ENCODE assay signal across 11 cellular contexts in the genomic region with DNA sequence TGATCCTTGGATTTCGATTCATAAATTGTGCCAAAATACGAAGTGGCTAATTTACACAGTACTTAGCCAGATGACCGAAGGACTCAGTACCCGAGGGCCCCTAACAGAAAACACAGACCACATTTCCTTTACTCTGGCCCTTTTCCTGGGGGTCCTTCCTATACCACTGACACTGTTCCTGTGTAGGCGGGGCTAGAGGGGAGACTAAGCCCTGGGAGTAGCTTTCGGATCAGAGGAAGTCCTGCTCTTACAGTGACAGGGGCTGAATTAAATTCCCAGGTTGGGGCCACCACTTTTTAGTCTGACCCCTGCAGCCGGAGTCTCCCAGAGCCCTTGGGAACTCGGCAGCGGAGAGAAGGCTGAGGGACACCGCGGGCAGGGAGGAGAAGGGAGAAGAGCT. TPM values are rescaled to one million over a fixed set of nuclear protein-coding genes. Genes with fewer than 3 reads are reported as not detected.
DNase-seq lines count a peak whose midpoint lies in the region; ATAC-seq and TF ChIP-seq lines count a peak whose summit lies in the region.
"Not testable (repeated sequence)": the region's sequence is repeated elsewhere in the genome, so short reads cannot be mapped to it uniquely, and the experiment has no call there.
"Had no signal": no experiment of that assay in that cellular context is flagged by ENCODE, and none has a peak within 500 bp of the region (broad histone marks: within the 10 kb centered on the region; RNA-seq: fewer than 3 reads in every experiment).

No MANE protein-coding gene starts in this region.

- ATAC-seq in CD4-positive, CD25-positive, alpha-beta regulatory T cell (ENCODE audit: low read depth in 2 of 2): not testable (repeated sequence)
- ATAC-seq in naive B cell (ENCODE audit: low read depth in 2 of 2): peak in 1 of 2 donors; percentile 11

- H3K27me3 ChIP-seq in CD4-positive, CD25-positive, alpha-beta regulatory T cell (ENCODE audit: control insufficient read depth, insufficient read depth, low read length); H9 (ENCODE audit: insufficient read depth, low read length); HUES48 (ENCODE audit: control insufficient read depth, insufficient read depth, low read length): not testable (repeated sequence)

- not testable (repeated sequence) for H2BK20ac ChIP-seq in H9 (ENCODE audit: low read depth, low read length, poor library complexity, severe bottlenecking)

- H3K4ac ChIP-seq in H9 (ENCODE audit: low read depth, low read length): not testable (repeated sequence)

- H3K23me2 ChIP-seq in H9 (ENCODE audit: insufficient read length, low read depth, low read length, poor library complexity, severe bottlenecking): not testable (repeated sequence)

- H3K4me3 Mint-ChIP-seq in CD4-positive, CD25-positive, alpha-beta regulatory T cell: peak overlapping the region in 3 of 4 donors; percentile 88 to 94 (median 92)
- H3K4me3 Mint-ChIP-seq in H9 (peak overlapping the region; percentile 68 to 74), brain (peak overlapping the region in 3 of 5 experiments; percentile 71 to 80 (median 78)), naive B cell (peak overlapping the region in 6 of 8 donors; percentile 80 to 93 (median 90))
- H3K4me3 Mint-ChIP-seq in activated CD4-positive, alpha-beta T cell treated with anti-CD3 and anti-CD28 coated beads, Interleukin-2, amount 10 ng/mL, durations not matched to agents 24 days and 14 days: peak overlapping the region; percentile 87

- H2AFZ ChIP-seq in H9 (ENCODE audit: low read length): not testable (repeated sequence)

- H4K91ac ChIP-seq in H9 (ENCODE audit: insufficient read length, low read depth, low read length): not testable (repeated sequence)

- H4K20me1 ChIP-seq in H9 (ENCODE audit: control insufficient read depth, insufficient read depth, insufficient read length): not testable (repeated sequence)

- H3K4me2 ChIP-seq in H9 (ENCODE audit: insufficient read depth, insufficient read length, low read length): not testable (repeated sequence)

- no CpG with 5 or more reads among the region's 11 CpGs for WGBS in H9 (ENCODE audit: extremely low coverage, insufficient read length, low lambda C conversion rate)

- not testable (repeated sequence) for H3T11ph ChIP-seq in H9 (ENCODE audit: low read length)

- not testable (repeated sequence) for H3K56ac ChIP-seq in H9 (ENCODE audit: insufficient read length, low read depth, low read length)

- not testable (repeated sequence) for H3K27me3 Mint-ChIP-seq in CD4-positive, CD25-positive, alpha-beta regulatory T cell; H9 (ENCODE audit: low read depth); activated CD4-positive, alpha-beta T cell treated with anti-CD3 and anti-CD28 coated beads, Interleukin-2, amount 10 ng/mL, durations not matched to agents 24 days and 14 days; brain; naive B cell

- H3K27ac ChIP-seq in CD4-positive, CD25-positive, alpha-beta regulatory T cell (ENCODE audit: insufficient read depth, low read length, poor library complexity, severe bottlenecking); H9 (ENCODE audit: insufficient read length, low read depth, low read length); HUES48 (ENCODE audit: low read depth, low read length): not testable (repeated sequence)

- not testable (repeated sequence) for H3K79me2 ChIP-seq in H9 (ENCODE audit: insufficient read depth, low read length)

- H4K5ac ChIP-seq in H9 (ENCODE audit: insufficient read length, low read depth, low read length): not testable (repeated sequence)

- not testable (repeated sequence) for H2AK5ac ChIP-seq in H9 (ENCODE audit: insufficient read length, low read length)

- not testable (repeated sequence) for H4K8ac ChIP-seq in H9 (replicated peaks; ENCODE audit: insufficient read length, low read depth, low read length)

- peaks cover 0 to 14% (median 0%) of the 10 kb centered on the region in 4 donors for H3K4me1 Mint-ChIP-seq in CD4-positive, CD25-positive, alpha-beta regulatory T cell
- H3K4me1 Mint-ChIP-seq in H9, brain, naive B cell: not testable (repeated sequence)
- H3K4me1 Mint-ChIP-seq in activated CD4-positive, alpha-beta T cell treated with anti-CD3 and anti-CD28 coated beads, Interleukin-2, amount 10 ng/mL, durations not matched to agents 24 days and 14 days: peaks cover 22% of the 10 kb centered on the region

- not testable (repeated sequence) for H3K9ac ChIP-seq in H9 (ENCODE audit: extremely low read depth, insufficient read length, low read length); HUES48 (ENCODE audit: low read depth, low read length)

- not testable (repeated sequence) for H3K23ac ChIP-seq in H9 (ENCODE audit: insufficient read length, low read depth, low read length)

- peak overlapping the region in 2 of 3 donors; percentile 64 to 90 for H3K27ac Mint-ChIP-seq in CD4-positive, CD25-positive, alpha-beta regulatory T cell
- H3K27ac Mint-ChIP-seq in H9: peak overlapping the region in 1 of 3 experiments; percentile 5; a peak in 2 of 7 replicates
- H3K27ac Mint-ChIP-seq in activated CD4-positive, alpha-beta T cell treated with anti-CD3 and anti-CD28 coated beads, Interleukin-2, amount 10 ng/mL, durations not matched to agents 24 days and 14 days: peak overlapping the region; percentile 94
- H3K27ac Mint-ChIP-seq in brain: peak overlapping the region in 2 of 5 experiments; percentile 60 to 93
- H3K27ac Mint-ChIP-seq in naive B cell: peak overlapping the region in 3 of 6 donors; percentile 62 to 82 (median 70)

- H2BK5ac ChIP-seq in H9 (ENCODE audit: insufficient read length, low read length): not testable (repeated sequence)

- H3K18ac ChIP-seq in H9 (ENCODE audit: insufficient read length, low read depth, low read length): not testable (repeated sequence)

- intact Hi-C loops in activated CD4-positive, alpha-beta T cell treated with anti-CD3 and anti-CD28 coated beads, Interleukin-2, amount 10 ng/mL, durations not matched to agents 24 days and 14 days (cut with micrococcal nuclease): loop anchor here (2.0 to 5.0 kb wide), 4 partner anchors 20 to 65 kb away; partner anchors contain the start of gene GSTM3

- peak overlapping the region; percentile 94 for H3K14ac ChIP-seq in H9 (ENCODE audit: insufficient read depth, low read length)

- not testable (repeated sequence) for H3K4me1 ChIP-seq in CD4-positive, CD25-positive, alpha-beta regulatory T cell (ENCODE audit: control insufficient read depth, insufficient read depth, low read length, poor library complexity, severe bottlenecking); H9 (ENCODE audit: insufficient read depth, low read length); HUES48 (ENCODE audit: control insufficient read depth, insufficient read depth, low read length)

- not testable (repeated sequence) for H3K36me3 ChIP-seq in CD4-positive, CD25-positive, alpha-beta regulatory T cell (ENCODE audit: control insufficient read depth, insufficient read depth, low read length); HUES48 (ENCODE audit: control insufficient read depth, insufficient read depth, low read length)

- not testable (repeated sequence) for H3K9me3 ChIP-seq in CD4-positive, CD25-positive, alpha-beta regulatory T cell (ENCODE audit: control insufficient read depth in 2 of 2, low read length in 2 of 2); H9 (ENCODE audit: control insufficient read depth, low read depth, low read length); HUES48 (ENCODE audit: control insufficient read depth, insufficient read depth, low read length)

- not testable (repeated sequence) for H2BK15ac ChIP-seq in H9 (ENCODE audit: low read depth, low read length)

- not testable (repeated sequence) for DNase-seq in CD4-positive, CD25-positive, alpha-beta regulatory T cell; H9; activated CD4-positive, alpha-beta T cell treated with anti-CD3 and anti-CD28 coated beads, Interleukin-2, amount 10 ng/mL, durations not matched to agents 24 days and 14 days; fibroblast of pulmonary artery (ENCODE audit: low read depth); naive B cell; skeletal muscle cell (ENCODE audit: low read depth)

- not testable (repeated sequence) for H3K36me3 Mint-ChIP-seq in CD4-positive, CD25-positive, alpha-beta regulatory T cell; brain; naive B cell
- H3K36me3 Mint-ChIP-seq in H9 (ENCODE audit: insufficient read depth in 1 of 3, low read depth in 3 of 3): peaks cover 0 to 11% (median 0%) of the 10 kb centered on the region in 3 experiments; a peak in 1 of 7 replicates
- peaks cover 18% of the 10 kb centered on the region for H3K36me3 Mint-ChIP-seq in activated CD4-positive, alpha-beta T cell treated with anti-CD3 and anti-CD28 coated beads, Interleukin-2, amount 10 ng/mL, durations not matched to agents 24 days and 14 days (ENCODE audit: low read depth)

- H2BK12ac ChIP-seq in H9 (ENCODE audit: insufficient read length, low read depth, low read length): not testable (repeated sequence)

- not testable (repeated sequence) for TF ChIP-seq CTCF in H9 (conservative IDR thresholded peaks at IDR 0.05); brain (conservative IDR thresholded peaks at IDR 0.05); fibroblast of pulmonary artery (IDR thresholded peaks at IDR 0.05; ENCODE audit: low read length, missing control alignments)

- H3K79me1 ChIP-seq in H9 (ENCODE audit: insufficient read depth, low read depth, low read length, poor library complexity, severe bottlenecking): not testable (repeated sequence)

- H3K4me3 ChIP-seq in CD4-positive, CD25-positive, alpha-beta regulatory T cell (ENCODE audit: low read depth, low read length): not testable (repeated sequence)
- H3K4me3 ChIP-seq in HUES48 (ENCODE audit: low read depth, low read length) (peak overlapping the region; percentile 58), fibroblast of pulmonary artery (replicated peaks; ENCODE audit: low read depth, low read length) (peak overlapping the region; percentile 55), skeletal muscle cell (ENCODE audit: low read depth, low read length) (peak overlapping the region; percentile 53)

- not testable (repeated sequence) for H3K9me3 Mint-ChIP-seq in CD4-positive, CD25-positive, alpha-beta regulatory T cell; H9; activated CD4-positive, alpha-beta T cell treated with anti-CD3 and anti-CD28 coated beads, Interleukin-2, amount 10 ng/mL, durations not matched to agents 24 days and 14 days; brain; naive B cell

- not testable (repeated sequence) for H2BK120ac ChIP-seq in H9 (ENCODE audit: low read depth, low read length, poor library complexity, severe bottlenecking)

RNA-seq across cellular contexts. Expression of gene GSTM1, which starts 0.5 kb away (rescaled TPM):
- 18.7 TPM for total RNA-seq in CD4-positive, CD25-positive, alpha-beta regulatory T cell
- polyA plus RNA-seq in CD4-positive, CD25-positive, alpha-beta regulatory T cell: 100 to 1,000 TPM in 1 of 4 donors, 10 to 100 TPM in 2, not detected in 1; 38.8 to 123 (median 53.4) TPM
- total RNA-seq in H9 (2021): 19.5 and 20.7 TPM in 2 replicates
- total RNA-seq in activated CD4-positive, alpha-beta T cell treated with anti-CD3 and anti-CD28 coated beads, Interleukin-2, amount 10 ng/mL, durations not matched to agents 24 days and 14 days: 92.2 and 94.2 TPM in 2 replicates
- polyA plus RNA-seq in brain (ENCODE audit: insufficient read depth, low read depth, low replicate concordance): not detected
- 10 to 100 TPM in 4 of 6 donors, not detected in 2; 36.6 to 90.7 (median 46.5) TPM for polyA plus RNA-seq in naive B cell (ENCODE audit: low read depth in 6 of 6)
- total RNA-seq: lower lobe of right lung, testis had no signal

RNA-seq across cellular contexts. Expression of gene GSTM2, which starts 19.3 kb away (rescaled TPM):
- total RNA-seq in CD4-positive, CD25-positive, alpha-beta regulatory T cell: 36.2 TPM
- 10 to 100 TPM in 2 of 4 donors, 1 to 10 TPM in 2; 8.0 to 11.9 (median 10.4) TPM for polyA plus RNA-seq in CD4-positive, CD25-positive, alpha-beta regulatory T cell
- total RNA-seq in H9 (2021): 14.9 and 15.3 TPM in 2 replicates
- total RNA-seq in activated CD4-positive, alpha-beta T cell treated with anti-CD3 and anti-CD28 coated beads, Interleukin-2, amount 10 ng/mL, durations not matched to agents 24 days and 14 days: 17.5 and 18.4 TPM in 2 replicates
- polyA plus RNA-seq in brain (ENCODE audit: insufficient read depth, low read depth, low replicate concordance) (63.2 TPM), naive B cell (ENCODE audit: low read depth in 6 of 6) (10 to 100 TPM in 2 of 6 donors, 1 to 10 TPM in 4; 3.9 to 14.5 (median 5.7) TPM)

RNA-seq across cellular contexts. Expression of gene GSTM5, which starts 24.9 kb away (rescaled TPM):
- not detected for total RNA-seq in CD4-positive, CD25-positive, alpha-beta regulatory T cell
- polyA plus RNA-seq in CD4-positive, CD25-positive, alpha-beta regulatory T cell: not detected
- not detected in 2 replicates for total RNA-seq in H9 (2021)
- 0.07 TPM in 1 of 2 replicates, not detected in the other for total RNA-seq in activated CD4-positive, alpha-beta T cell treated with anti-CD3 and anti-CD28 coated beads, Interleukin-2, amount 10 ng/mL, durations not matched to agents 24 days and 14 days
- polyA plus RNA-seq in brain (ENCODE audit: insufficient read depth, low read depth, low replicate concordance) (9.6 TPM), naive B cell (ENCODE audit: low read depth in 6 of 6) (under 1 TPM in 1 of 6 donors, not detected in 5; 0.93 TPM)
- total RNA-seq: naive thymus-derived CD8-positive, alpha-beta T cell had no signal

RNA-seq across cellular contexts. Expression of gene GSTM4, which starts 31.2 kb away (rescaled TPM):
- 14.4 TPM for total RNA-seq in CD4-positive, CD25-positive, alpha-beta regulatory T cell
- polyA plus RNA-seq in CD4-positive, CD25-positive, alpha-beta regulatory T cell: 10 to 100 TPM in 3 of 4 donors, 1 to 10 TPM in 1; 2.2 to 31.4 (median 17.6) TPM
- 22.0 and 24.6 TPM in 2 replicates for total RNA-seq in H9 (2021)
- total RNA-seq in activated CD4-positive, alpha-beta T cell treated with anti-CD3 and anti-CD28 coated beads, Interleukin-2, amount 10 ng/mL, durations not matched to agents 24 days and 14 days: 6.8 and 9.9 TPM in 2 replicates
- polyA plus RNA-seq in brain (ENCODE audit: insufficient read depth, low read depth, low replicate concordance): 65.2 TPM
- polyA plus RNA-seq in naive B cell (ENCODE audit: low read depth in 6 of 6): 10 to 100 TPM; 10.6 to 24.4 (median 16.7) TPM

RNA-seq across cellular contexts. Expression of gene GSTM3, which starts 53.7 kb away (rescaled TPM):
- 5.3 TPM for total RNA-seq in CD4-positive, CD25-positive, alpha-beta regulatory T cell
- 10 to 100 TPM in 3 of 4 donors, 1 to 10 TPM in 1; 3.9 to 50.1 (median 48.7) TPM for polyA plus RNA-seq in CD4-positive, CD25-positive, alpha-beta regulatory T cell
- 2.7 and 3.5 TPM in 2 replicates for total RNA-seq in H9 (2021)
- 12.4 and 13.0 TPM in 2 replicates for total RNA-seq in activated CD4-positive, alpha-beta T cell treated with anti-CD3 and anti-CD28 coated beads, Interleukin-2, amount 10 ng/mL, durations not matched to agents 24 days and 14 days
- polyA plus RNA-seq in brain (ENCODE audit: insufficient read depth, low read depth, low replicate concordance) (107 TPM), naive B cell (ENCODE audit: low read depth in 6 of 6) (1 to 10 TPM in 4 of 6 donors, under 1 TPM in 1, not detected in 1; 0.14 to 8.0 (median 2.1) TPM)
